In genomic region chr1:158354255-158354654, GRCh38 we compare ENCODE assay signal across 24 cellular contexts. TPM values are rescaled to one million over a fixed set of nuclear protein-coding genes. Genes with fewer than 3 reads are reported as not detected.
"Had no signal": no experiment of that assay in that cellular context is flagged by ENCODE, and none has a peak within 500 bp of the region (broad histone marks: within the 10 kb centered on the region; RNA-seq: fewer than 3 reads in every experiment).

No MANE protein-coding gene starts in this region.

- H3K27ac ChIP-seq: adrenal gland, ascending aorta, brain microvascular endothelial cell, heart right ventricle, lower lobe of right lung, spleen, thyroid gland had no signal

- H3K9me3 ChIP-seq: adrenal gland, ascending aorta, heart right ventricle, lower lobe of right lung, spleen, thyroid gland had no signal

- H3K36me3 ChIP-seq: adrenal gland, ascending aorta, brain microvascular endothelial cell, heart right ventricle, lower lobe of right lung, spleen, thyroid gland had no signal

- H3K4me1 ChIP-seq: adrenal gland, ascending aorta, lower lobe of right lung, thyroid gland had no signal

- H3K27me3 ChIP-seq: adrenal gland, ascending aorta, brain microvascular endothelial cell, heart right ventricle, spleen, thyroid gland had no signal

- DNase-seq: activated CD4-positive, alpha-beta T cell treated with anti-CD3 and anti-CD28 coated beads, Interleukin-2, amount 50 U/mL, for 4 hours; activated CD8-positive, alpha-beta memory T cell treated with anti-CD3 and anti-CD28 coated beads for 24 hours; activated CD8-positive, alpha-beta memory T cell treated with anti-CD3 and anti-CD28 coated beads, Interleukin-2, amount 50 U/mL, for 4 hours; activated T-cell treated with anti-CD3 and anti-CD28 coated beads, Interleukin-2, amount 50 U/mL, for 24 hours; brain microvascular endothelial cell; caudate nucleus; dermis blood vessel endothelial cell; effector CD8-positive, alpha-beta T cell; erythroblast; foreskin fibroblast; heart right ventricle; islet precursor cell; left cardiac atrium; lower lobe of right lung; mesendoderm; mucosa of descending colon; naive thymus-derived CD8-positive, alpha-beta T cell; spleen; stimulated activated CD4-positive, alpha-beta T cell treated with anti-CD3 and anti-CD28 coated beads, Interleukin-4, amount 100 ng/mL, for 1 hour; stimulated activated naive CD4-positive, alpha-beta T cell treated with Interleukin-2 at 50 U/mL for 16 hours; thyroid gland had no signal

- H3K4me3 ChIP-seq: adrenal gland, ascending aorta, heart right ventricle, lower lobe of right lung, mucosa of descending colon, spleen, thyroid gland had no signal

RNA-seq across cellular contexts. Expression of gene CD1E, which starts 0.6 kb away (rescaled TPM):
- polyA plus RNA-seq: adrenal gland; fibroblast of lung; naive thymus-derived CD8-positive, alpha-beta T cell had no signal

RNA-seq across cellular contexts. Expression of gene CD1B, which starts 22.9 kb away (rescaled TPM):
- polyA plus RNA-seq: adrenal gland; fibroblast of lung; naive thymus-derived CD8-positive, alpha-beta T cell had no signal

RNA-seq across cellular contexts. Expression of gene OR10T2, which starts 45.0 kb away (rescaled TPM):
- polyA plus RNA-seq: adrenal gland; fibroblast of lung; heart right ventricle; naive thymus-derived CD8-positive, alpha-beta T cell; spleen had no signal
